ENCODE assay signal across 9 cellular contexts in genomic region chr1:58047265-58047858, GRCh38.
DNase-seq lines count a peak whose midpoint lies in the region; ATAC-seq and TF ChIP-seq lines count a peak whose summit lies in the region.
"Had no signal": no experiment of that assay in that cellular context is flagged by ENCODE, and none has a peak within 500 bp of the region (broad histone marks: within the 10 kb centered on the region; RNA-seq: fewer than 3 reads in every experiment).

No MANE protein-coding gene starts in this region.

- H3K4me3 ChIP-seq in cardiac fibroblast (replicated peaks in 1 of 2; ENCODE audit: low read depth in 2 of 2, low read length in 2 of 2): no peak overlapping the region
- H3K4me3 ChIP-seq: BLaER1 treated with 17β-estradiol and CSF1 and Interleukin-3, amounts not matched to agents 10 nM and 100 nM had no signal

- H3K27ac Mint-ChIP-seq in nephron progenitor cell: no peak overlapping the region

- no peak overlapping the region for H3K4me3 Mint-ChIP-seq in nephron progenitor cell

- no peaks in the 10 kb centered on the region for H3K36me3 Mint-ChIP-seq in nephron progenitor cell (ENCODE audit: low read depth)

- TF ChIP-seq CTCF in cardiac fibroblast (IDR thresholded peaks at IDR 0.05; ENCODE audit: low read depth, low read length) (peak; percentile 70), nephron progenitor cell (IDR thresholded peaks at IDR 0.05) (peak; percentile 74)

- no peaks in the 10 kb centered on the region for H3K27me3 Mint-ChIP-seq in nephron progenitor cell (ENCODE audit: low read depth, poor library complexity)

- no peaks in the 10 kb centered on the region for H3K4me1 Mint-ChIP-seq in nephron progenitor cell

- H3K9me3 Mint-ChIP-seq in nephron progenitor cell: peaks cover 6% of the 10 kb centered on the region

- peak; percentile 72 for ATAC-seq in GM21723 (IDR thresholded peaks at IDR 0.05; ENCODE audit: unreplicated experiment)
- no peak for ATAC-seq in GM18907 (IDR thresholded peaks at IDR 0.05; ENCODE audit: unreplicated experiment)

- DNase-seq in NCI-H2029 treated with DMSO at 0.1 percent for 48 hours (lab: John Stamatoyannopoulos, UW): peak; percentile 49
- DNase-seq in NCI-H2029 (lab: John Stamatoyannopoulos, UW): no peak
- peak; percentile 81 for DNase-seq in NCI-H82 (lab: John Stamatoyannopoulos, UW)
- DNase-seq in cardiac fibroblast (ENCODE audit: low read depth in 2 of 2): peak; percentile 4 to 8
- peak; percentile 51 for DNase-seq in nephron progenitor cell
- no peak for DNase-seq in NCI-H1048 (lab: John Stamatoyannopoulos, UW)

Comparison
In these comparisons a context has a peak if more than half of its experiments do, and no peak if none do; other contexts are left out.
1. DNase-seq: peak in NCI-H2029 treated with DMSO at 0.1 percent for 48 hours (single experiment), NCI-H82 (single experiment), cardiac fibroblast (2 of 2) and nephron progenitor cell (single experiment); none in NCI-H2029 (single experiment) and NCI-H1048 (single experiment).